15 cellular contexts compared by ENCODE assay signal in the genomic region with DNA sequence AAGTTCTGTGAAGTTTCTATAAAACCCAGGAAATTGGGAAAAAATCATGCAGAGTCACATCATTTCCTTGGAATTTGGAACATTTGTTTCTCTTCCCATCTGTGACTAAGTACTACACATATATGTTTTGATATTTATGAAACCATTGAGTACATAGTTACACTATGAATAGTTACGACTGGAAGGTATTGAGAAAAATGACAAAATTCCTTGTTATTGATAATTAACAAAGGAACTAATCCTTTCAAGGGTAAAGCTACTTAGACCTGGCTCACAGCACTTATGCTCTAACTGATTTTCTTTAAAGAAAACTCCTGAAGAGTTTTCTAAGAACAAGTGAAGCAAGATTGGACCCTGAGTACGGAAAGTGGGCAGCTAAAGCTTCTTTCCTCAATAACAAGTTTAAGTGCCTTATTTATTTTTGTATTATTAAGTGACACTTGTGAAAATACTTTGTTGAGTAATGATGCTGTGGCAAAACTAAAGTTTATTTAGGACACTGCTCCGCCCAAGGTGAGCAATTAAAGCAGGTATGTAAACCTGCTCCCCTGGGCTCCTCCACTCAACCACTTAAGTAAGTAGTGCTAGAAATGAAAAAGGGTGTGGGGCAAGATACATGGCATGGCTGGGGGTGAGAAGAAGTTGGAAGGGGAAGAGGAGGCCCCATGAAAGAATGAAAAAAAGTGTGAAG. TPM values are rescaled to one million over a fixed set of nuclear protein-coding genes. Genes with fewer than 3 reads are reported as not detected.
DNase-seq lines count a peak whose midpoint lies in the region; ATAC-seq and TF ChIP-seq lines count a peak whose summit lies in the region.
"Had no signal": no experiment of that assay in that cellular context is flagged by ENCODE, and none has a peak within 500 bp of the region (broad histone marks: within the 10 kb centered on the region; RNA-seq: fewer than 3 reads in every experiment).

No MANE protein-coding gene starts in this region.

- CTCF ChIA-PET in AG04449 (lab: Yijun Ruan, JAX), result interaction anchor here (3.9 kb wide), 1 partner anchor 10 kb away, joined by 23 read pairs; a partner anchor contains a TSS

- H4K20me1 ChIP-seq in GM23248 (ENCODE audit: insufficient read depth) (no peaks in the 10 kb centered on the region), hepatocyte (ENCODE audit: insufficient read depth, poor library complexity, severe bottlenecking) (no peaks in the 10 kb centered on the region)

- DNase-seq in AG04449 (ENCODE audit: low read depth, low spot score) (peak; percentile 26), GM23248 (peak; percentile 71), amniotic epithelial cell (ENCODE audit: low read depth) (peak; percentile 30), hepatocyte (ENCODE audit: low spot score) (no peak), WERI-Rb-1 (no peak), heart left ventricle (no peak)
- DNase-seq: activated CD4-positive, CD25-positive, alpha-beta regulatory T cell; activated naive CD8-positive, alpha-beta T cell treated with anti-CD3 and anti-CD28 coated beads, Interleukin-2, amount 50 U/mL, for 24 hours; mesendoderm; NCI-H1048; pancreas; stimulated activated CD4-positive, alpha-beta T cell treated with anti-CD3 and anti-CD28 coated beads, Interleukin-15, amount 100 ng/mL, for 24 hours; uterus had no signal

- H3K4me2 ChIP-seq in GM23248 (ENCODE audit: unreplicated experiment) (peak overlapping the region; percentile 23), hepatocyte (no peak overlapping the region)

- H3K27ac ChIP-seq in GM23248 (peak overlapping the region; percentile 54), hepatocyte (peak overlapping the region; percentile 1), WERI-Rb-1 (no peak overlapping the region), heart left ventricle (no peak overlapping the region)
- H3K27ac ChIP-seq: pancreas, uterus had no signal

- WGBS in GM23248 (ENCODE audit: low coverage in 1 of 2, low lambda C conversion rate in 2 of 2, missing lambda C conversion rate in 2 of 2), 2 experiments, result 67 to 68% methylated on average over 3 of the region's 3 CpGs
- WGBS in hepatocyte (ENCODE audit: low lambda C conversion rate, missing lambda C conversion rate), result 85% methylated on average over 3 of the region's 3 CpGs
- 78 to 96% (median 89%) methylated on average over 3 of the region's 3 CpGs for WGBS in heart left ventricle, 4 donors

- no peaks in the 10 kb centered on the region for H3K9me3 ChIP-seq in GM23248 (ENCODE audit: low read depth)
- no peaks in the 10 kb centered on the region for H3K9me3 ChIP-seq in hepatocyte (ENCODE audit: low read depth)
- no peaks in the 10 kb centered on the region for H3K9me3 ChIP-seq in WERI-Rb-1 (ENCODE audit: severe bottlenecking)
- no peaks in the 10 kb centered on the region for H3K9me3 ChIP-seq in heart left ventricle
- H3K9me3 ChIP-seq: pancreas, uterus had no signal

- H3K36me3 ChIP-seq in GM23248 (ENCODE audit: low read depth) (no peaks in the 10 kb centered on the region), hepatocyte (replicated peaks; ENCODE audit: insufficient read depth, low read depth) (no peaks in the 10 kb centered on the region), WERI-Rb-1 (no peaks in the 10 kb centered on the region), heart left ventricle (no peaks in the 10 kb centered on the region)
- H3K36me3 ChIP-seq: pancreas, uterus had no signal

- ATAC-seq in GM19395 (IDR thresholded peaks at IDR 0.05; ENCODE audit: unreplicated experiment) (no peak), GM18517 (IDR thresholded peaks at IDR 0.05; ENCODE audit: unreplicated experiment) (no peak), heart left ventricle (no peak)
- ATAC-seq: activated naive CD8-positive, alpha-beta T cell treated with anti-CD3 and anti-CD28 coated beads, Interleukin-2, amount 50 U/mL, for 24 hours had no signal

- TF ChIP-seq CTCF in AG04449 (IDR thresholded peaks at IDR 0.05; ENCODE audit: insufficient read depth, low read length, missing control alignments) (no peak), hepatocyte (IDR thresholded peaks at IDR 0.05; ENCODE audit: poor library complexity) (no peak), WERI-Rb-1 (IDR thresholded peaks at IDR 0.05; ENCODE audit: low read depth, low read length) (no peak), heart left ventricle (IDR thresholded peaks at IDR 0.05) (no peak)

- no peak for TF ChIP-seq POLR2A in heart left ventricle (IDR thresholded peaks at IDR 0.05)

- in situ Hi-C loops in GM23248 (cut with MboI), result no loop called here

- H3K9ac ChIP-seq in GM23248, result peak overlapping the region; percentile 4; the same call in 1 of the 2 replicates

- H3F3A ChIP-seq in GM23248 (ENCODE audit: insufficient read depth), result 0 out of 2 replicates have a peak, but pooled peaks cover 9% of the 10 kb centered on the region

- H2AFZ ChIP-seq in GM23248 (peak overlapping the region; percentile 23; the same call in 1 of the 2 replicates), hepatocyte (no peak overlapping the region)

- H3K27me3 ChIP-seq in GM23248 (replicated peaks; ENCODE audit: insufficient read depth) (no peaks in the 10 kb centered on the region), hepatocyte (no peaks in the 10 kb centered on the region), WERI-Rb-1 (ENCODE audit: insufficient read depth, low read depth, severe bottlenecking) (no peaks in the 10 kb centered on the region), heart left ventricle (no peaks in the 10 kb centered on the region)
- H3K27me3 ChIP-seq: pancreas, uterus had no signal

- H3K4me1 ChIP-seq in GM23248 (ENCODE audit: insufficient read depth) (peaks cover 39% of the 10 kb centered on the region), hepatocyte (ENCODE audit: insufficient read depth) (no peaks in the 10 kb centered on the region), heart left ventricle (no peaks in the 10 kb centered on the region)
- H3K4me1 ChIP-seq: uterus had no signal

- H3K9me2 ChIP-seq in GM23248 (ENCODE audit: insufficient read depth), result no peaks in the 10 kb centered on the region
- no peaks in the 10 kb centered on the region for H3K9me2 ChIP-seq in hepatocyte (replicated peaks; ENCODE audit: insufficient read depth)

- no peak overlapping the region for H3K4me3 ChIP-seq in AG04449 (ENCODE audit: low read depth, low read length)
- no peak overlapping the region for H3K4me3 ChIP-seq in GM23248
- H3K4me3 ChIP-seq in hepatocyte, result no peak overlapping the region
- no peak overlapping the region for H3K4me3 ChIP-seq in WERI-Rb-1 (ENCODE audit: low read depth, low read length)
- H3K4me3 ChIP-seq in heart left ventricle, result no peak overlapping the region
- H3K4me3 ChIP-seq: pancreas, uterus had no signal

- H3K79me2 ChIP-seq in GM23248 (ENCODE audit: insufficient read depth) (no peaks in the 10 kb centered on the region), hepatocyte (no peaks in the 10 kb centered on the region)

- POLR2A ChIA-PET in AG04449 (lab: Yijun Ruan, JAX), result no interaction called here

- intact Hi-C loops in heart left ventricle (cut with DNase I), result no loop called here

RNA-seq across cellular contexts. Expression of a gene that starts 11.9 kb away (rescaled TPM):
- 1.6 and 3.0 TPM in 2 replicates for total RNA-seq in GM23248 (2014; rRNA removed; shearing (Covaris generic))
- polyA plus RNA-seq in GM23248 (2016; fragmentation: Nextera tagmentation; extraction: Ambion mirVana) (0.98 and 2.5 TPM in 2 replicates), hepatocyte (15.7 and 28.8 TPM in 2 replicates), heart left ventricle (1 to 10 TPM; 1.5 to 1.9 TPM)
- total RNA-seq in hepatocyte (18.2 and 21.4 TPM in 2 replicates), heart left ventricle (10 to 100 TPM in 1 of 9 donors, 1 to 10 TPM in 8; 2.4 to 10.8 (median 7.7) TPM)

Comparison
In these comparisons a context has a peak if more than half of its experiments do, and no peak if none do; other contexts are left out.
1. DNase-seq: peak in AG04449 (single experiment), GM23248 (single experiment) and amniotic epithelial cell (single experiment); none in hepatocyte (single experiment), WERI-Rb-1 (single experiment) and heart left ventricle (0 of 5).
2. H3K27ac ChIP-seq: peak in GM23248 (single experiment) and hepatocyte (single experiment); none in WERI-Rb-1 (single experiment) and heart left ventricle (0 of 12).